Comparison of ENCODE assay signal across 15 cellular contexts in genomic region chr17:15233971-15234370, GRCh38.
"Had no signal": no experiment of that assay in that cellular context is flagged by ENCODE, and none has a peak within 500 bp of the region (broad histone marks: within the 10 kb centered on the region; RNA-seq: fewer than 3 reads in every experiment).

No MANE protein-coding gene starts in this region.

- H3K27ac ChIP-seq: neural progenitor cell, pancreas, right lobe of liver, thoracic aorta, transverse colon had no signal

- H3K9ac ChIP-seq: neural progenitor cell had no signal

- H3K4me3 Mint-ChIP-seq: central memory CD8-positive, alpha-beta T cell; mesothelial cell of epicardium; natural killer cell; neural progenitor cell; stimulated activated memory B cell treated with anti-CD40 and anti-IgM and Interleukin-4, amounts not matched to agents 10 μg/mL and 1 μg/mL and 100 μg/mL, for 72 hours; stimulated activated naive CD8-positive, alpha-beta T cell treated with anti-CD3 and anti-CD28 coated beads, Interleukin-15, Interleukin-2, amounts not matched to agents 100 ng/mL and 50 ng/mL, for 24 hours had no signal

- H3K4me2 ChIP-seq: neural progenitor cell had no signal

- H3K36me3 Mint-ChIP-seq: natural killer cell; neural progenitor cell; stimulated activated memory B cell treated with anti-CD40 and anti-IgM and Interleukin-4, amounts not matched to agents 10 μg/mL and 1 μg/mL and 100 μg/mL, for 72 hours had no signal

- H3K36me3 ChIP-seq: neural progenitor cell, pancreas, right lobe of liver had no signal

- H2AFZ ChIP-seq: neural progenitor cell had no signal

- H3K27me3 ChIP-seq: neural progenitor cell, pancreas, right lobe of liver, transverse colon had no signal

- H3K4me3 ChIP-seq: neural progenitor cell, pancreas, right lobe of liver, thoracic aorta, transverse colon had no signal

- H3K27me3 Mint-ChIP-seq: progenitor cell of endocrine pancreas had no signal

- H3K9me3 Mint-ChIP-seq: central memory CD8-positive, alpha-beta T cell; natural killer cell; neural progenitor cell; stimulated activated memory B cell treated with anti-CD40 and anti-IgM and Interleukin-4, amounts not matched to agents 10 μg/mL and 1 μg/mL and 100 μg/mL, for 72 hours; stimulated activated naive CD8-positive, alpha-beta T cell treated with anti-CD3 and anti-CD28 coated beads, Interleukin-15, Interleukin-2, amounts not matched to agents 100 ng/mL and 50 ng/mL, for 24 hours had no signal

- H3K27ac Mint-ChIP-seq: mesothelial cell of epicardium; natural killer cell; neural progenitor cell; progenitor cell of endocrine pancreas; stimulated activated memory B cell treated with anti-CD40 and anti-IgM and Interleukin-4, amounts not matched to agents 10 μg/mL and 1 μg/mL and 100 μg/mL, for 72 hours; stimulated activated naive CD8-positive, alpha-beta T cell treated with anti-CD3 and anti-CD28 coated beads, Interleukin-15, Interleukin-2, amounts not matched to agents 100 ng/mL and 50 ng/mL, for 24 hours had no signal

- H3K4me1 ChIP-seq: neural progenitor cell, pancreas had no signal

- DNase-seq: erythroblast; foreskin melanocyte; islet precursor cell; natural killer cell; pancreas; right lobe of liver; stimulated activated CD4-positive, alpha-beta T cell treated with anti-CD3 and anti-CD28 coated beads, Interleukin-4, amount 100 ng/mL, for 24 hours; transverse colon had no signal

- H3K4me1 Mint-ChIP-seq: central memory CD8-positive, alpha-beta T cell; mesothelial cell of epicardium; neural progenitor cell; stimulated activated memory B cell treated with anti-CD40 and anti-IgM and Interleukin-4, amounts not matched to agents 10 μg/mL and 1 μg/mL and 100 μg/mL, for 72 hours had no signal

- H3K9me3 ChIP-seq: pancreas, right lobe of liver, thoracic aorta, transverse colon had no signal

- ATAC-seq: natural killer cell; stimulated activated memory B cell treated with anti-CD40 and anti-IgM and Interleukin-4, amounts not matched to agents 10 μg/mL and 1 μg/mL and 100 μg/mL, for 72 hours had no signal
